1 cellular context compared by ENCODE assay signal in genomic region chr19:11155373-11156120, GRCh38.
TF ChIP-seq lines count a peak whose summit lies in the region.

Gene SPC24, minus strand, starts transcription at chr19:11155782. Its CDS starts 6 bp downstream, at chr19:11155776.

TF ChIP-seq in K562, 482 proteins besides CTCF, POLR2A, EP300 and RAD21 (continued from another document and continues in another):
- TF ChIP-seq MGA (IDR thresholded peaks at IDR 0.05) = no peak
- no peak for TF ChIP-seq ZNF41 (CRISPR knock-in tag; conservative IDR thresholded peaks at IDR 0.05)
- TF ChIP-seq, protein P1, sequence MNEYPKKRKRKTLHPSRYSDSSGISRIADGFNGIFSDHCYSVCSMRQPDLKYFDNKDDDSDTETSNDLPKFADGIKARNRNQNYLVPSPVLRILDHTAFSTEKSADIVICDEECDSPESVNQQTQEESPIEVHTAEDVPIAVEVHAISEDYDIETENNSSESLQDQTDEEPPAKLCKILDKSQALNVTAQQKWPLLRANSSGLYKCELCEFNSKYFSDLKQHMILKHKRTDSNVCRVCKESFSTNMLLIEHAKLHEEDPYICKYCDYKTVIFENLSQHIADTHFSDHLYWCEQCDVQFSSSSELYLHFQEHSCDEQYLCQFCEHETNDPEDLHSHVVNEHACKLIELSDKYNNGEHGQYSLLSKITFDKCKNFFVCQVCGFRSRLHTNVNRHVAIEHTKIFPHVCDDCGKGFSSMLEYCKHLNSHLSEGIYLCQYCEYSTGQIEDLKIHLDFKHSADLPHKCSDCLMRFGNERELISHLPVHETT (CRISPR knock-in tag; conservative IDR thresholded peaks at IDR 0.05 in 1 of 2, IDR thresholded peaks at IDR 0.05 in 1 of 2) = no peak
- no peak for TF ChIP-seq SMARCB1 (IDR thresholded peaks at IDR 0.05; ENCODE audit: insufficient read length, low read depth)
- TF ChIP-seq SNRNP70 (optimal IDR thresholded peaks at IDR 0.05; ENCODE audit: low read depth, low read length) = no peak
- peak; percentile 96 for TF ChIP-seq SUPT5H (IDR thresholded peaks at IDR 0.05)
- TF ChIP-seq BCL6 (CRISPR knock-in tag; IDR thresholded peaks at IDR 0.05) = no peak
- TF ChIP-seq BCLAF1 (IDR thresholded peaks at IDR 0.05; ENCODE audit: borderline replicate concordance in 1 of 2, control insufficient read depth in 1 of 2, low read depth in 2 of 2, low read length in 1 of 2) = no peak
- TF ChIP-seq, protein P2, sequence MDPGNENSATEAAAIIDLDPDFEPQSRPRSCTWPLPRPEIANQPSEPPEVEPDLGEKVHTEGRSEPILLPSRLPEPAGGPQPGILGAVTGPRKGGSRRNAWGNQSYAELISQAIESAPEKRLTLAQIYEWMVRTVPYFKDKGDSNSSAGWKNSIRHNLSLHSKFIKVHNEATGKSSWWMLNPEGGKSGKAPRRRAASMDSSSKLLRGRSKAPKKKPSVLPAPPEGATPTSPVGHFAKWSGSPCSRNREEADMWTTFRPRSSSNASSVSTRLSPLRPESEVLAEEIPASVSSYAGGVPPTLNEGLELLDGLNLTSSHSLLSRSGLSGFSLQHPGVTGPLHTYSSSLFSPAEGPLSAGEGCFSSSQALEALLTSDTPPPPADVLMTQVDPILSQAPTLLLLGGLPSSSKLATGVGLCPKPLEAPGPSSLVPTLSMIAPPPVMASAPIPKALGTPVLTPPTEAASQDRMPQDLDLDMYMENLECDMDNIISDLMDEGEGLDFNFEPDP (CRISPR knock-in tag; IDR thresholded peaks at IDR 0.05) = no peak
- TF ChIP-seq, protein P3, sequence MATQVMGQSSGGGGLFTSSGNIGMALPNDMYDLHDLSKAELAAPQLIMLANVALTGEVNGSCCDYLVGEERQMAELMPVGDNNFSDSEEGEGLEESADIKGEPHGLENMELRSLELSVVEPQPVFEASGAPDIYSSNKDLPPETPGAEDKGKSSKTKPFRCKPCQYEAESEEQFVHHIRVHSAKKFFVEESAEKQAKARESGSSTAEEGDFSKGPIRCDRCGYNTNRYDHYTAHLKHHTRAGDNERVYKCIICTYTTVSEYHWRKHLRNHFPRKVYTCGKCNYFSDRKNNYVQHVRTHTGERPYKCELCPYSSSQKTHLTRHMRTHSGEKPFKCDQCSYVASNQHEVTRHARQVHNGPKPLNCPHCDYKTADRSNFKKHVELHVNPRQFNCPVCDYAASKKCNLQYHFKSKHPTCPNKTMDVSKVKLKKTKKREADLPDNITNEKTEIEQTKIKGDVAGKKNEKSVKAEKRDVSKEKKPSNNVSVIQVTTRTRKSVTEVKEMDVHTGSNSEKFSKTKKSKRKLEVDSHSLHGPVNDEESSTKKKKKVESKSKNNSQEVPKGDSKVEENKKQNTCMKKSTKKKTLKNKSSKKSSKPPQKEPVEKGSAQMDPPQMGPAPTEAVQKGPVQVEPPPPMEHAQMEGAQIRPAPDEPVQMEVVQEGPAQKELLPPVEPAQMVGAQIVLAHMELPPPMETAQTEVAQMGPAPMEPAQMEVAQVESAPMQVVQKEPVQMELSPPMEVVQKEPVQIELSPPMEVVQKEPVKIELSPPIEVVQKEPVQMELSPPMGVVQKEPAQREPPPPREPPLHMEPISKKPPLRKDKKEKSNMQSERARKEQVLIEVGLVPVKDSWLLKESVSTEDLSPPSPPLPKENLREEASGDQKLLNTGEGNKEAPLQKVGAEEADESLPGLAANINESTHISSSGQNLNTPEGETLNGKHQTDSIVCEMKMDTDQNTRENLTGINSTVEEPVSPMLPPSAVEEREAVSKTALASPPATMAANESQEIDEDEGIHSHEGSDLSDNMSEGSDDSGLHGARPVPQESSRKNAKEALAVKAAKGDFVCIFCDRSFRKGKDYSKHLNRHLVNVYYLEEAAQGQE (CRISPR knock-in tag; IDR thresholded peaks at IDR 0.05; ENCODE audit: low read depth) = no peak
- no peak; the same call in 1 of the 2 replicates for TF ChIP-seq ZNF12 (CRISPR knock-in tag; IDR thresholded peaks at IDR 0.05)
- TF ChIP-seq, protein P4, sequence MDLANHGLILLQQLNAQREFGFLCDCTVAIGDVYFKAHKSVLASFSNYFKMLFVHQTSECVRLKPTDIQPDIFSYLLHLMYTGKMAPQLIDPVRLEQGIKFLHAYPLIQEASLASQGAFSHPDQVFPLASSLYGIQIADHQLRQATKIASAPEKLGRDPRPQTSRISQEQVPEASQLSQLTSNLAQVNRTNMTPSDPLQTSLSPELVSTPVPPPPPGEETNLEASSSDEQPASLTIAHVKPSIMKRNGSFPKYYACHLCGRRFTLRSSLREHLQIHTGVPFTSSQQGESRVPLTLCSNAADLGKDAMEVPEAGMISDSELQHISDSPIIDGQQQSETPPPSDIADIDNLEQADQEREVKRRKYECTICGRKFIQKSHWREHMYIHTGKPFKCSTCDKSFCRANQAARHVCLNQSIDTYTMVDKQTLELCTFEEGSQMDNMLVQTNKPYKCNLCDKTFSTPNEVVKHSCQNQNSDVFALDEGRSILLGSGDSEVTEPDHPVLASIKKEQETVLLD (IDR thresholded peaks at IDR 0.05) = peak; percentile 97
- TF ChIP-seq, protein P5, sequence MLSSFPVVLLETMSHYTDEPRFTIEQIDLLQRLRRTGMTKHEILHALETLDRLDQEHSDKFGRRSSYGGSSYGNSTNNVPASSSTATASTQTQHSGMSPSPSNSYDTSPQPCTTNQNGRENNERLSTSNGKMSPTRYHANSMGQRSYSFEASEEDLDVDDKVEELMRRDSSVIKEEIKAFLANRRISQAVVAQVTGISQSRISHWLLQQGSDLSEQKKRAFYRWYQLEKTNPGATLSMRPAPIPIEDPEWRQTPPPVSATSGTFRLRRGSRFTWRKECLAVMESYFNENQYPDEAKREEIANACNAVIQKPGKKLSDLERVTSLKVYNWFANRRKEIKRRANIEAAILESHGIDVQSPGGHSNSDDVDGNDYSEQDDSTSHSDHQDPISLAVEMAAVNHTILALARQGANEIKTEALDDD (IDR thresholded peaks at IDR 0.05) = no peak
- no peak for TF ChIP-seq ZFPM2 (CRISPR knock-in tag; IDR thresholded peaks at IDR 0.05)
- TF ChIP-seq ZNF79 (CRISPR knock-in tag; IDR thresholded peaks at IDR 0.05; ENCODE audit: low read depth) = no peak
- TF ChIP-seq TARDBP (IDR thresholded peaks at IDR 0.05) = no peak
- no peak for TF ChIP-seq ZNF551 (CRISPR knock-in tag; IDR thresholded peaks at IDR 0.05)
